In genomic region chr22:50183141-50183971, GRCh38 we compare ENCODE assay signal across 1 cellular context.
TF ChIP-seq lines count a peak whose summit lies in the region.

No MANE protein-coding gene starts in this region.

TF ChIP-seq in IMR-90, 13 proteins besides CTCF, POLR2A, EP300 and RAD21:
- TF ChIP-seq RCOR1 (IDR thresholded peaks at IDR 0.05; ENCODE audit: insufficient replicate concordance, low read length) = no peak
- TF ChIP-seq BHLHE40 (IDR thresholded peaks at IDR 0.05; ENCODE audit: low read depth, low read length) = no peak
- no peak for TF ChIP-seq FOS (IDR thresholded peaks at IDR 0.05; ENCODE audit: low read depth, low read length)
- no peak for TF ChIP-seq MXI1 (IDR thresholded peaks at IDR 0.05; ENCODE audit: borderline replicate concordance, low read depth, low read length)
- no peak for TF ChIP-seq CEBPB (IDR thresholded peaks at IDR 0.05; ENCODE audit: low read depth, low read length)
- no peak for TF ChIP-seq MAZ (IDR thresholded peaks at IDR 0.05; ENCODE audit: borderline replicate concordance, low read depth, low read length)
- no peak for TF ChIP-seq CHD1 (IDR thresholded peaks at IDR 0.05; ENCODE audit: low read depth, low read length)
- no peak for TF ChIP-seq SMC3 (IDR thresholded peaks at IDR 0.05; ENCODE audit: low read depth, low read length)
- no peak for TF ChIP-seq NFE2L2 (IDR thresholded peaks at IDR 0.05; ENCODE audit: low read depth, low read length)
- TF ChIP-seq, protein P1, sequence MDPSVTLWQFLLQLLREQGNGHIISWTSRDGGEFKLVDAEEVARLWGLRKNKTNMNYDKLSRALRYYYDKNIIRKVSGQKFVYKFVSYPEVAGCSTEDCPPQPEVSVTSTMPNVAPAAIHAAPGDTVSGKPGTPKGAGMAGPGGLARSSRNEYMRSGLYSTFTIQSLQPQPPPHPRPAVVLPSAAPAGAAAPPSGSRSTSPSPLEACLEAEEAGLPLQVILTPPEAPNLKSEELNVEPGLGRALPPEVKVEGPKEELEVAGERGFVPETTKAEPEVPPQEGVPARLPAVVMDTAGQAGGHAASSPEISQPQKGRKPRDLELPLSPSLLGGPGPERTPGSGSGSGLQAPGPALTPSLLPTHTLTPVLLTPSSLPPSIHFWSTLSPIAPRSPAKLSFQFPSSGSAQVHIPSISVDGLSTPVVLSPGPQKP (IDR thresholded peaks at IDR 0.05; ENCODE audit: borderline replicate concordance, low read depth, low read length) = no peak
- no peak for TF ChIP-seq USF2 (IDR thresholded peaks at IDR 0.05; ENCODE audit: low read depth, low read length)
- TF ChIP-seq MAFK (IDR thresholded peaks at IDR 0.05; ENCODE audit: low read depth, low read length) = no peak
- TF ChIP-seq RFX5 (IDR thresholded peaks at IDR 0.05; ENCODE audit: low read depth, low read length) = no peak
